Comparison of ENCODE assay signal across 33 cellular contexts in the genomic region with DNA sequence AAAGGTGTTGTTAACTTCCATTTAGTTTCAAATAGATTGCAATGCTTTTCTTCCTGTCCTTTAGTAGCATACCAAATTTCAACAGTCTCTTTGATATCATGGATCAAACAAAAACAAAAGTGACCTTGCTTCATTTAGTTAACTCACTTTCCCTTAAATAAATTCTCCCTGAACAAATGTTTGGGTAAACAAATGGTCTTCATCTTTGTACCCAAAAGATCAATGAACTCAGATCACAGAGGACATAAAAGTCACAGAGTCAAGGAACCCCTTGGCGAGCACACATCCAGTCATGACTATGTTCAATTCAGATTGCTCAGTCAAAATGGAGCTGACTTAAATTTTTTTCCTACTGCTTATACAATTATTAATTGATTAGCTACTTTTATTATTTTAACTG. TPM values are rescaled to one million over a fixed set of nuclear protein-coding genes. Genes with fewer than 3 reads are reported as not detected.
"Had no signal": no experiment of that assay in that cellular context is flagged by ENCODE, and none has a peak within 500 bp of the region (broad histone marks: within the 10 kb centered on the region; RNA-seq: fewer than 3 reads in every experiment).

No MANE protein-coding gene starts in this region.

- H3K4me1 Mint-ChIP-seq: naive thymus-derived CD8-positive, alpha-beta T cell; neural crest cell; stimulated activated memory B cell treated with anti-CD40 and anti-IgM and Interleukin-4, amounts not matched to agents 10 μg/mL and 1 μg/mL and 100 μg/mL, for 72 hours; stimulated activated naive CD8-positive, alpha-beta T cell treated with anti-CD3 and anti-CD28 coated beads, Interleukin-15, amount 100 ng/mL, for 72 hours had no signal

- H3K27me3 ChIP-seq: neutrophil, pancreas, right atrium auricular region, testis, tibial artery, upper lobe of right lung, uterus had no signal

- H3K27me3 Mint-ChIP-seq: stimulated activated memory B cell treated with anti-CD40 and anti-IgM and Interleukin-4, amounts not matched to agents 10 μg/mL and 1 μg/mL and 100 μg/mL, for 72 hours had no signal

- H3K9me3 ChIP-seq: neutrophil, pancreas, prostate gland, right atrium auricular region, spleen, suprapubic skin, testis, tibial artery, transverse colon, upper lobe of right lung, uterus had no signal

- DNase-seq: naive thymus-derived CD8-positive, alpha-beta T cell; nephron progenitor cell; nucleus accumbens; pancreas; retina; spleen; stimulated activated CD4-positive, alpha-beta T cell treated with anti-CD3 and anti-CD28 coated beads, Interleukin-12 subunit alpha, Interleukin-12 subunit beta, amount 100 ng/mL, for 4 hours; stimulated activated CD4-positive, alpha-beta T cell treated with anti-CD3 and anti-CD28 coated beads, Interleukin-1b, Interleukin-23, amount 100 ng/mL, for 48 hours; stimulated activated CD4-positive, alpha-beta T cell treated with anti-CD3 and anti-CD28 coated beads, Interleukin-4, amount 100 ng/mL, for 1 hour; stimulated activated CD4-positive, alpha-beta T cell treated with anti-CD3 and anti-CD28 coated beads, Interleukin-4, amount 100 ng/mL, for 4 hours; stimulated activated CD8-positive, alpha-beta memory T cell treated with anti-CD3 and anti-CD28 coated beads, Interleukin-4, amount 100 ng/mL, for 48 hours; stimulated activated naive CD4-positive, alpha-beta T cell; stimulated activated naive CD8-positive, alpha-beta T cell treated with anti-CD3 and anti-CD28 coated beads, Interleukin-15, amount 100 ng/mL, for 72 hours; stimulated activated naive CD8-positive, alpha-beta T cell treated with anti-CD3 and anti-CD28 coated beads, Interleukin-15, Interleukin-2, amounts not matched to agents 100 U/mL and 50 U/mL, for 24 hours; substantia nigra; testis; tibial artery; transverse colon; upper lobe of right lung; uterus had no signal

- H3K4me2 ChIP-seq: smooth muscle cell had no signal

- H3K4me1 ChIP-seq: pancreas, prostate gland, right atrium auricular region, spleen, suprapubic skin, testis, tibial artery, transverse colon, upper lobe of right lung, uterus had no signal

- H3K27ac ChIP-seq: neutrophil, pancreas, prostate gland, right atrium auricular region, skin epidermis, spleen, suprapubic skin, testis, tibial artery, transverse colon, upper lobe of right lung, uterus had no signal

- H3K36me3 ChIP-seq: neutrophil, pancreas, prostate gland, right atrium auricular region, spleen, suprapubic skin, tibial artery, transverse colon, upper lobe of right lung, uterus had no signal

- H3K36me3 Mint-ChIP-seq: naive thymus-derived CD8-positive, alpha-beta T cell; natural killer cell treated with Interleukin-12 subunit alpha and Interleukin-12 subunit beta and Interleukin-15 and Interleukin-18, amount 100 ng/mL, for 72 hours; stimulated activated memory B cell treated with anti-CD40 and anti-IgM and Interleukin-4, amounts not matched to agents 10 μg/mL and 1 μg/mL and 100 μg/mL, for 72 hours; type B pancreatic cell had no signal

- H3K4me3 Mint-ChIP-seq: naive thymus-derived CD8-positive, alpha-beta T cell; natural killer cell treated with Interleukin-12 subunit alpha and Interleukin-12 subunit beta and Interleukin-15 and Interleukin-18, amount 100 ng/mL, for 72 hours; nephron progenitor cell; neural crest cell; stimulated activated memory B cell treated with anti-CD40 and anti-IgM and Interleukin-4, amounts not matched to agents 10 μg/mL and 1 μg/mL and 100 μg/mL, for 72 hours; stimulated activated naive CD8-positive, alpha-beta T cell treated with anti-CD3 and anti-CD28 coated beads, Interleukin-15, amount 100 ng/mL, for 72 hours; type B pancreatic cell had no signal

- H3K4me3 ChIP-seq: pancreas, prostate gland, right atrium auricular region, skin epidermis, smooth muscle cell, spleen, suprapubic skin, testis, tibial artery, transverse colon, upper lobe of right lung, uterus had no signal

- FAIRE-seq: pancreas had no signal

- H3K27ac Mint-ChIP-seq: naive thymus-derived CD8-positive, alpha-beta T cell; natural killer cell treated with Interleukin-12 subunit alpha and Interleukin-12 subunit beta and Interleukin-15 and Interleukin-18, amount 100 ng/mL, for 72 hours; nephron progenitor cell; stimulated activated memory B cell treated with anti-CD40 and anti-IgM and Interleukin-4, amounts not matched to agents 10 μg/mL and 1 μg/mL and 100 μg/mL, for 72 hours; stimulated activated naive CD8-positive, alpha-beta T cell treated with anti-CD3 and anti-CD28 coated beads, Interleukin-15, amount 100 ng/mL, for 72 hours; type B pancreatic cell had no signal

- H3K9me3 Mint-ChIP-seq: naive thymus-derived CD8-positive, alpha-beta T cell; natural killer cell treated with Interleukin-12 subunit alpha and Interleukin-12 subunit beta and Interleukin-15 and Interleukin-18, amount 100 ng/mL, for 72 hours; neural crest cell; stimulated activated memory B cell treated with anti-CD40 and anti-IgM and Interleukin-4, amounts not matched to agents 10 μg/mL and 1 μg/mL and 100 μg/mL, for 72 hours; stimulated activated naive CD8-positive, alpha-beta T cell treated with anti-CD3 and anti-CD28 coated beads, Interleukin-15, amount 100 ng/mL, for 72 hours; type B pancreatic cell had no signal

- ATAC-seq: naive thymus-derived CD8-positive, alpha-beta T cell; natural killer cell treated with Interleukin-12 subunit alpha and Interleukin-12 subunit beta and Interleukin-15 and Interleukin-18, amount 100 ng/mL, for 72 hours; pancreas; sciatic nerve; stimulated activated memory B cell treated with anti-CD40 and anti-IgM and Interleukin-4, amounts not matched to agents 10 μg/mL and 1 μg/mL and 100 μg/mL, for 72 hours; stimulated activated naive CD8-positive, alpha-beta T cell treated with anti-CD3 and anti-CD28 coated beads, Interleukin-15, amount 100 ng/mL, for 72 hours; stimulated activated naive CD8-positive, alpha-beta T cell treated with anti-CD3 and anti-CD28 coated beads, Interleukin-15, Interleukin-2, amounts not matched to agents 100 U/mL and 50 U/mL, for 24 hours; upper lobe of right lung had no signal

RNA-seq across cellular contexts. Expression of gene AQP9, which starts 20.6 kb away (rescaled TPM):
- total RNA-seq: naive thymus-derived CD8-positive, alpha-beta T cell; neural crest cell; osteocyte; pulmonary artery endothelial cell had no signal
- polyA plus RNA-seq: smooth muscle cell had no signal

RNA-seq across cellular contexts. Expression of gene ALDH1A2, which starts 52.1 kb away (rescaled TPM):
- total RNA-seq: naive thymus-derived CD8-positive, alpha-beta T cell; natural killer cell treated with Interleukin-12 subunit alpha and Interleukin-12 subunit beta and Interleukin-15 and Interleukin-18, amount 100 ng/mL, for 72 hours had no signal
- polyA plus RNA-seq: naive thymus-derived CD8-positive, alpha-beta T cell had no signal
